In genomic region chr1:159845751-159846531, GRCh38 we compare ENCODE assay signal across 37 cellular contexts. TPM values are rescaled to one million over a fixed set of nuclear protein-coding genes. Genes with fewer than 3 reads are reported as not detected.
A peak's percentile ranks its signal among the peaks of the same experiment; 100 is the strongest.
DNase-seq lines count a peak whose midpoint lies in the region; ATAC-seq, FAIRE-seq and TF ChIP-seq lines count a peak whose summit lies in the region.
"Had no signal": no experiment of that assay in that cellular context is flagged by ENCODE, and none has a peak within 500 bp of the region (broad histone marks: within the 10 kb centered on the region; RNA-seq: fewer than 3 reads in every experiment).

No MANE protein-coding gene starts in this region.

- H3K9ac ChIP-seq in parathyroid adenoma, result no peak overlapping the region

- H3K4me1 ChIP-seq in parathyroid adenoma, result no peaks in the 10 kb centered on the region
- H3K4me1 ChIP-seq: esophagus muscularis mucosa, gastroesophageal sphincter, right atrium auricular region, tibial artery had no signal

- H3K4me1 Mint-ChIP-seq in stimulated activated naive B cell treated with anti-CD40 and anti-IgM and Interleukin-4, amounts not matched to agents 10 μg/mL and 1 μg/mL and 100 μg/mL, for 72 hours, result no peaks in the 10 kb centered on the region
- H3K4me1 Mint-ChIP-seq: B cell had no signal

- no peaks in the 10 kb centered on the region for H3K79me2 ChIP-seq in parathyroid adenoma

- peak; percentile 39 for DNase-seq in Caki2 (ENCODE audit: low read depth)
- peak; percentile 40 for DNase-seq in bronchial epithelial cell (ENCODE audit: low read depth)
- DNase-seq in islet precursor cell, result peak; percentile 82
- no peak for DNase-seq in NCI-H2029 treated with DMSO at 0.1 percent for 48 hours (lab: John Stamatoyannopoulos, UW)
- DNase-seq in NCI-H510A (lab: John Stamatoyannopoulos, UW), result no peak
- no peak for DNase-seq in stimulated activated naive B cell treated with anti-CD40 and anti-IgM and Interleukin-4, amounts not matched to agents 10 μg/mL and 1 μg/mL and 100 μg/mL, for 72 hours
- DNase-seq: activated CD4-positive, CD25-positive, alpha-beta regulatory T cell treated with anti-CD3 and anti-CD28 coated beads, Interleukin-2, amount 50 U/mL, for 72 hours; activated CD8-positive, alpha-beta T cell treated with anti-CD3 and anti-CD28 coated beads for 36 hours; activated effector memory CD4-positive, alpha-beta T cell treated with anti-CD3 and anti-CD28 coated beads, Interleukin-2, amount 50 U/mL, for 16 hours; activated naive CD8-positive, alpha-beta T cell treated with anti-CD3 and anti-CD28 coated beads, Interleukin-2, amount 10 ng/mL, durations not matched to agents 7 days and 5 days; GDM1; GOT3; Kasumi-1; left cardiac atrium; mesendoderm; naive B cell; NCI-H1092 treated with DMSO at 0.1 percent for 48 hours; NCI-H1930; NCI-H2227 treated with DMSO at 0.1 percent for 48 hours; NCI-H774; RPMI8226; stimulated activated CD4-positive, alpha-beta T cell treated with anti-CD3 and anti-CD28 coated beads, Interleukin-12 subunit alpha, Interleukin-12 subunit beta, amount 100 ng/mL, for 4 hours; stimulated activated CD4-positive, alpha-beta T cell treated with anti-CD3 and anti-CD28 coated beads, Interleukin-4, amount 100 ng/mL, for 24 hours; tibial artery had no signal

- TF ChIP-seq CTCF in bronchial epithelial cell (IDR thresholded peaks at IDR 0.05; ENCODE audit: insufficient read depth, low read length, severe bottlenecking) (no peak), parathyroid adenoma (IDR thresholded peaks at IDR 0.05) (no peak)

- H2AFZ ChIP-seq in parathyroid adenoma, result peak overlapping the region; percentile 50

- no peaks in the 10 kb centered on the region for H3K36me3 Mint-ChIP-seq in stimulated activated naive B cell treated with anti-CD40 and anti-IgM and Interleukin-4, amounts not matched to agents 10 μg/mL and 1 μg/mL and 100 μg/mL, for 72 hours
- H3K36me3 Mint-ChIP-seq: activated naive CD8-positive, alpha-beta T cell treated with anti-CD3 and anti-CD28 coated beads, Interleukin-2, amount 10 ng/mL, durations not matched to agents 7 days and 5 days; naive B cell had no signal

- no peak overlapping the region for H3K27ac ChIP-seq in parathyroid adenoma
- H3K27ac ChIP-seq: esophagus muscularis mucosa, gastroesophageal sphincter, right atrium auricular region, tibial artery had no signal

- H3K36me3 ChIP-seq in bronchial epithelial cell (ENCODE audit: control insufficient read depth, insufficient read depth, low read length) (no peaks in the 10 kb centered on the region), parathyroid adenoma (ENCODE audit: control insufficient read depth, insufficient read depth, low read length) (no peaks in the 10 kb centered on the region)
- H3K36me3 ChIP-seq: right atrium auricular region had no signal

- in situ Hi-C loops in Caki2 (cut with HindIII; ENCODE audit: low pct_unique_long_range_greater_than_20kb, low sequenced_read_pairs), result no loop called here

- FAIRE-seq in bronchial epithelial cell (lab: Jason Lieb, UNC), result peak; percentile 62
- FAIRE-seq: A204.1, HTR-8/SVneo had no signal

- no peak overlapping the region for H3K4me3 Mint-ChIP-seq in stimulated activated naive B cell treated with anti-CD40 and anti-IgM and Interleukin-4, amounts not matched to agents 10 μg/mL and 1 μg/mL and 100 μg/mL, for 72 hours
- H3K4me3 Mint-ChIP-seq: activated CD8-positive, alpha-beta T cell treated with anti-CD3 and anti-CD28 coated beads for 36 hours; activated naive CD8-positive, alpha-beta T cell treated with anti-CD3 and anti-CD28 coated beads, Interleukin-2, amount 10 ng/mL, durations not matched to agents 7 days and 5 days; B cell; naive B cell; stimulated activated naive CD8-positive, alpha-beta T cell treated with anti-CD3 and anti-CD28 coated beads, Interleukin-15, Interleukin-2, amounts not matched to agents 100 ng/mL and 50 ng/mL, for 24 hours had no signal

- no peaks in the 10 kb centered on the region for H3K27me3 ChIP-seq in bronchial epithelial cell (ENCODE audit: control insufficient read depth, insufficient read depth, low read length)
- H3K27me3 ChIP-seq in parathyroid adenoma (ENCODE audit: control insufficient read depth, insufficient read depth, low read length), result no peaks in the 10 kb centered on the region
- H3K27me3 ChIP-seq: esophagus muscularis mucosa, gastroesophageal sphincter, right atrium auricular region, tibial artery had no signal

- ATAC-seq in GM18909 (IDR thresholded peaks at IDR 0.05; ENCODE audit: poor library complexity, unreplicated experiment), result no peak
- no peak for ATAC-seq in stimulated activated naive B cell treated with anti-CD40 and anti-IgM and Interleukin-4, amounts not matched to agents 10 μg/mL and 1 μg/mL and 100 μg/mL, for 72 hours (replicated peaks)
- ATAC-seq: activated CD8-positive, alpha-beta T cell treated with anti-CD3 and anti-CD28 coated beads for 36 hours; gastroesophageal sphincter; left cardiac atrium had no signal

- no peak overlapping the region for H3K4me2 ChIP-seq in parathyroid adenoma (ENCODE audit: low read length)

- peaks cover 49 to 52% of the 10 kb centered on the region in 2 donors for H3K27me3 Mint-ChIP-seq in stimulated activated naive B cell treated with anti-CD40 and anti-IgM and Interleukin-4, amounts not matched to agents 10 μg/mL and 1 μg/mL and 100 μg/mL, for 72 hours
- H3K27me3 Mint-ChIP-seq: activated CD8-positive, alpha-beta T cell treated with anti-CD3 and anti-CD28 coated beads for 36 hours; stimulated activated naive CD8-positive, alpha-beta T cell treated with anti-CD3 and anti-CD28 coated beads, Interleukin-15, Interleukin-2, amounts not matched to agents 100 ng/mL and 50 ng/mL, for 24 hours had no signal

- no peak overlapping the region for H3K27ac Mint-ChIP-seq in stimulated activated naive B cell treated with anti-CD40 and anti-IgM and Interleukin-4, amounts not matched to agents 10 μg/mL and 1 μg/mL and 100 μg/mL, for 72 hours
- H3K27ac Mint-ChIP-seq: activated CD8-positive, alpha-beta T cell treated with anti-CD3 and anti-CD28 coated beads for 36 hours; activated naive CD8-positive, alpha-beta T cell treated with anti-CD3 and anti-CD28 coated beads, Interleukin-2, amount 10 ng/mL, durations not matched to agents 7 days and 5 days; B cell; stimulated activated naive CD8-positive, alpha-beta T cell treated with anti-CD3 and anti-CD28 coated beads, Interleukin-15, Interleukin-2, amounts not matched to agents 100 ng/mL and 50 ng/mL, for 24 hours had no signal

- H3K4me3 ChIP-seq in bronchial epithelial cell (ENCODE audit: low read depth, low read length) (no peak overlapping the region), parathyroid adenoma (ENCODE audit: low read depth, low read length) (no peak overlapping the region)
- H3K4me3 ChIP-seq: esophagus muscularis mucosa, gastroesophageal sphincter, right atrium auricular region, tibial artery had no signal

- no peaks in the 10 kb centered on the region for H3K9me3 Mint-ChIP-seq in stimulated activated naive B cell treated with anti-CD40 and anti-IgM and Interleukin-4, amounts not matched to agents 10 μg/mL and 1 μg/mL and 100 μg/mL, for 72 hours
- H3K9me3 Mint-ChIP-seq: activated CD8-positive, alpha-beta T cell treated with anti-CD3 and anti-CD28 coated beads for 36 hours; activated naive CD8-positive, alpha-beta T cell treated with anti-CD3 and anti-CD28 coated beads, Interleukin-2, amount 10 ng/mL, durations not matched to agents 7 days and 5 days; naive B cell; stimulated activated naive CD8-positive, alpha-beta T cell treated with anti-CD3 and anti-CD28 coated beads, Interleukin-15, Interleukin-2, amounts not matched to agents 100 ng/mL and 50 ng/mL, for 24 hours had no signal

- H3K9me3 ChIP-seq in parathyroid adenoma (ENCODE audit: control insufficient read depth, low read length), result no peaks in the 10 kb centered on the region
- H3K9me3 ChIP-seq: esophagus muscularis mucosa, gastroesophageal sphincter, right atrium auricular region, tibial artery had no signal

RNA-seq across cellular contexts. Expression of gene VSIG8, which starts 16.5 kb away (rescaled TPM):
- total RNA-seq in Caki2 (2014; rRNA removed; shearing (Covaris generic); ENCODE audit: low replicate concordance), result 0.57 TPM in 1 of 2 replicates, not detected in the other
- total RNA-seq in bronchial epithelial cell, result not detected in 2 replicates
- total RNA-seq: activated CD8-positive, alpha-beta T cell treated with anti-CD3 and anti-CD28 coated beads for 36 hours; activated naive CD8-positive, alpha-beta T cell treated with anti-CD3 and anti-CD28 coated beads, Interleukin-2, amount 10 ng/mL, durations not matched to agents 7 days and 5 days; B cell; esophagus muscularis mucosa; gastroesophageal sphincter; left cardiac atrium; osteoblast; right atrium auricular region; SK-MEL-5; T-helper 1 cell treated with Interleukin-12 subunit alpha and Interleukin-12 subunit beta and Interleukin-4 antibody, amounts not matched to agents 30 ng/mL and 1 ng/mL, for 36 hours had no signal

RNA-seq across cellular contexts. Expression of gene SLAMF8, which starts 19.3 kb away (rescaled TPM):
- not detected in 2 replicates for total RNA-seq in Caki2 (2014; rRNA removed; shearing (Covaris generic); ENCODE audit: low replicate concordance)
- not detected in 2 replicates for total RNA-seq in bronchial epithelial cell
- total RNA-seq: cerebellum, SK-MEL-5 had no signal

RNA-seq across cellular contexts. Expression of gene FCRL6, which starts 43.8 kb away (rescaled TPM):
- not detected in 2 replicates for total RNA-seq in Caki2 (2014; rRNA removed; shearing (Covaris generic); ENCODE audit: low replicate concordance)
- 0.13 TPM in 1 of 2 replicates, not detected in the other for total RNA-seq in bronchial epithelial cell
- total RNA-seq: B cell, cerebellum, osteoblast, SK-MEL-5 had no signal

RNA-seq across cellular contexts. Expression of gene CFAP45, which starts 54.0 kb away (rescaled TPM):
- total RNA-seq in Caki2 (2014; rRNA removed; shearing (Covaris generic); ENCODE audit: low replicate concordance), result not detected in 2 replicates
- total RNA-seq in bronchial epithelial cell, result 0.53 and 0.90 TPM in 2 replicates

Comparison
In these comparisons a context has a peak if more than half of its experiments do, and no peak if none do; other contexts are left out.
1. DNase-seq: peak in Caki2 (single experiment), bronchial epithelial cell (single experiment) and islet precursor cell (single experiment); none in NCI-H2029 treated with DMSO at 0.1 percent for 48 hours (single experiment), NCI-H510A (single experiment) and stimulated activated naive B cell treated with anti-CD40 and anti-IgM and Interleukin-4, amounts not matched to agents 10 μg/mL and 1 μg/mL and 100 μg/mL, for 72 hours (single experiment).